9 cellular contexts compared by ENCODE assay signal in the genomic region with DNA sequence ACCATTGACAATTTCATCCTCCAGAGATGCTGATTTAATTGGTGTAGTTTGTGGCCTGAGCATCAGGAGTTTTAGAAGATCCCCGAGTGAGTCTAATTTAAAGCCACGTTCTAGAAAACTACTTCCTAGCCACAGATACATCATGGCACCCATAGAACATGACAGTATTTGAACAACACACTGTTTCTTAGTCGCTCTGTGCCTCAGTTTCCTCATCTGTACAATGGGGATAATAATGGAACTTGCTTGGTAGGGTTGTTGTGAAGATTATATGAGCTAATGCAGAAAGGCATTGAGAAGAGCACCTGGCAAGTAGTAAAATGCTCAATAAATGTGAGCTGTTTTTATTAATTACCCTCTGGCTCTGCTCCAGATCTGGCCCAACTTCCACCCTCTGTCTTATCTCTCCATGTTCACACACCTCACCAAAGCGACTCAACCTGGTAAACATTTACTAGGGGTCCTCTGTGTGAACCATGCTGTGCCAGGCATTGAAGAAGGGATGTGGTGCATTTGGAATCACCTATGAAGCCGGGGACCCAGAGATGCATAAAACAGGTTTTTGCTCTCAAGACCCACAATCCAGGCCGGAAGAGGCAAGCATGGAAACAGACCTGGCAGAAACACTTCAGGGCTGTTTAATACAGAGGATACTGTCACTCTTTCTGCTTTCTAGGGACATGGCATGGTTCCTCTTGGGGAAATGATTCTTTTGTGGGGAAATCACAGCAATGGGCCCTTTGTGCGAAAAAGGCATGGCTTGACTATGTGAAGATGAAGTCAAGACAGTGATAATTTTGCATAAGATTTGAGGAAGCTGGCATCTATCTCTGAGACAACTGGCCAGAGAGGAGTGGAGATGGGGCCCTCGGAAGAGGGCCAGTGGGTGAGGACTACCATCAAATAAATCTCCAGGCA. TPM values are rescaled to one million over a fixed set of nuclear protein-coding genes. Genes with fewer than 3 reads are reported as not detected.
DNase-seq lines count a peak whose midpoint lies in the region; ATAC-seq and TF ChIP-seq lines count a peak whose summit lies in the region.
"Had no signal": no experiment of that assay in that cellular context is flagged by ENCODE, and none has a peak within 500 bp of the region (broad histone marks: within the 10 kb centered on the region; RNA-seq: fewer than 3 reads in every experiment).

No MANE protein-coding gene starts in this region.

- H3K27ac ChIP-seq in esophagus squamous epithelium (peak overlapping the region; percentile 72 to 90 (median 84)), substantia nigra (ENCODE audit: low read depth, low read length, poor library complexity, severe bottlenecking) (no peak overlapping the region)

- TF ChIP-seq CTCF in esophagus squamous epithelium (IDR thresholded peaks at IDR 0.05) (no peak), progenitor cell of endocrine pancreas (IDR thresholded peaks at IDR 0.05; ENCODE audit: unreplicated experiment) (no peak)

- no peak for TF ChIP-seq POLR2A in esophagus squamous epithelium (IDR thresholded peaks at IDR 0.05)

- H3K27me3 Mint-ChIP-seq in progenitor cell of endocrine pancreas = peaks cover 7% of the 10 kb centered on the region

- H3K27ac Mint-ChIP-seq in progenitor cell of endocrine pancreas = peak overlapping the region; percentile 93
- H3K27ac Mint-ChIP-seq: activated naive CD4-positive, alpha-beta T cell treated with anti-CD3 and anti-CD28 coated beads, Interleukin-2, amount 50 U/mL, for 24 hours had no signal

- peak; percentile 82 for DNase-seq in CD1c-positive myeloid dendritic cell (ENCODE audit: extremely low spot score)
- peak; percentile 92 for DNase-seq in NCI-H146 (lab: John Stamatoyannopoulos, UW)
- DNase-seq in esophagus squamous epithelium (lab: John Stamatoyannopoulos, UW) = no peak
- DNase-seq in progenitor cell of endocrine pancreas (ENCODE audit: low spot score, unreplicated experiment) = no peak
- DNase-seq in substantia nigra (lab: John Stamatoyannopoulos, UW) = no peak
- DNase-seq in SK-N-DZ (ENCODE audit: low spot score) = no peak
- DNase-seq in stimulated activated CD4-positive, alpha-beta T cell treated with anti-CD3 and anti-CD28 coated beads, Interleukin-4, amount 100 ng/mL, for 4 hours = no peak

- no peak overlapping the region for H3K4me3 ChIP-seq in esophagus squamous epithelium

- H3K4me1 ChIP-seq in esophagus squamous epithelium = peaks cover 41 to 87% (median 53%) of the 10 kb centered on the region in 3 donors

- WGBS in esophagus squamous epithelium, 2 donors = 77 to 78% methylated on average over 7 to 8 of the region's 8 CpGs

- no peaks in the 10 kb centered on the region for H3K9me3 ChIP-seq in esophagus squamous epithelium

- no peaks in the 10 kb centered on the region for H3K27me3 ChIP-seq in esophagus squamous epithelium

- no peak for ATAC-seq in HG03432 (IDR thresholded peaks at IDR 0.05; ENCODE audit: unreplicated experiment)

- no peaks in the 10 kb centered on the region for H3K9me3 Mint-ChIP-seq in progenitor cell of endocrine pancreas (ENCODE audit: low read depth)
- H3K9me3 Mint-ChIP-seq: activated naive CD4-positive, alpha-beta T cell treated with anti-CD3 and anti-CD28 coated beads, Interleukin-2, amount 50 U/mL, for 24 hours had no signal

- no peaks in the 10 kb centered on the region for H3K36me3 Mint-ChIP-seq in progenitor cell of endocrine pancreas (ENCODE audit: insufficient read depth)
- H3K36me3 Mint-ChIP-seq: activated naive CD4-positive, alpha-beta T cell treated with anti-CD3 and anti-CD28 coated beads, Interleukin-2, amount 50 U/mL, for 24 hours had no signal

- no peaks in the 10 kb centered on the region for H3K36me3 ChIP-seq in esophagus squamous epithelium

- intact Hi-C loops in esophagus squamous epithelium (cut with DNase I) = no loop called here

- H3K4me3 Mint-ChIP-seq in progenitor cell of endocrine pancreas (ENCODE audit: low read depth) = no peak overlapping the region
- H3K4me3 Mint-ChIP-seq: activated naive CD4-positive, alpha-beta T cell treated with anti-CD3 and anti-CD28 coated beads, Interleukin-2, amount 50 U/mL, for 24 hours had no signal

- H3K4me1 Mint-ChIP-seq in progenitor cell of endocrine pancreas (ENCODE audit: low read depth) = peaks cover 64% of the 10 kb centered on the region
- H3K4me1 Mint-ChIP-seq: activated naive CD4-positive, alpha-beta T cell treated with anti-CD3 and anti-CD28 coated beads, Interleukin-2, amount 50 U/mL, for 24 hours had no signal

RNA-seq across cellular contexts. Expression of a gene that starts 16.2 kb away (rescaled TPM):
- total RNA-seq in esophagus squamous epithelium (10 to 100 TPM; 43.7 to 57.4 (median 51.4) TPM), progenitor cell of endocrine pancreas (39.8 and 41.9 TPM in 2 replicates)
- 37.9 and 45.6 TPM in 2 replicates for polyA plus RNA-seq in SK-N-DZ (2014; cell fraction: cytosol; rRNA removed)
- 20.9 and 27.9 TPM in 2 replicates for polyA plus RNA-seq in SK-N-DZ (2014; cell fraction: nucleus; rRNA removed)

RNA-seq across cellular contexts. Expression of a gene that starts 58.9 kb away (rescaled TPM):
- under 1 TPM in 2 of 4 donors, not detected in 2; 0.15 to 0.38 TPM for total RNA-seq in esophagus squamous epithelium
- total RNA-seq in progenitor cell of endocrine pancreas = 0.29 and 0.31 TPM in 2 replicates
- polyA plus RNA-seq in SK-N-DZ (2014; cell fraction: cytosol; rRNA removed) = not detected in 2 replicates
- polyA plus RNA-seq in SK-N-DZ (2014; cell fraction: nucleus; rRNA removed) = not detected in 2 replicates

Comparison
In these comparisons a context has a peak if more than half of its experiments do, and no peak if none do; other contexts are left out.
1. DNase-seq: peak in CD1c-positive myeloid dendritic cell (single experiment) and NCI-H146 (single experiment); none in esophagus squamous epithelium (single experiment), progenitor cell of endocrine pancreas (single experiment), substantia nigra (0 of 49), SK-N-DZ (single experiment) and stimulated activated CD4-positive, alpha-beta T cell treated with anti-CD3 and anti-CD28 coated beads, Interleukin-4, amount 100 ng/mL, for 4 hours (0 of 2).